Comparison of ENCODE assay signal across 26 cellular contexts in genomic region chr10:15305161-15305560, GRCh38.
"Had no signal": no experiment of that assay in that cellular context is flagged by ENCODE, and none has a peak within 500 bp of the region (broad histone marks: within the 10 kb centered on the region; RNA-seq: fewer than 3 reads in every experiment).

No MANE protein-coding gene starts in this region.

- DNase-seq: stimulated activated CD4-positive, alpha-beta T cell treated with anti-CD3 and anti-CD28 coated beads, Interleukin-2, amount 100 ng/mL, for 48 hours; stimulated activated CD4-positive, alpha-beta T cell treated with anti-CD3 and anti-CD28 coated beads, Interleukin-4, amount 100 ng/mL, for 1 hour; stimulated activated CD4-positive, alpha-beta T cell treated with anti-CD3 and anti-CD28 coated beads, Interleukin-4, amount 100 ng/mL, for 24 hours; stimulated activated CD4-positive, alpha-beta T cell treated with anti-CD3 and anti-CD28 coated beads, Interleukin-4, amount 100 ng/mL, for 4 hours; stimulated activated CD8-positive, alpha-beta memory T cell treated with anti-CD3 and anti-CD28 coated beads, Interleukin-4, amount 100 ng/mL, for 48 hours; stimulated activated naive B cell treated with anti-CD40 and anti-IgM and Interleukin-4, amounts not matched to agents 10 μg/mL and 1 μg/mL and 100 μg/mL, for 72 hours; stimulated activated naive CD4-positive, alpha-beta T cell; stimulated activated naive CD4-positive, alpha-beta T cell treated with Interleukin-2 at 50 U/mL for 16 hours; stimulated activated naive CD8-positive, alpha-beta T cell treated with anti-CD3 and anti-CD28 coated beads, Interleukin-15, amount 100 ng/mL, for 72 hours; stimulated activated naive CD8-positive, alpha-beta T cell treated with anti-CD3 and anti-CD28 coated beads, Interleukin-15, Interleukin-2, amounts not matched to agents 100 U/mL and 50 U/mL, for 24 hours; stomach; substantia nigra; testis; thyroid gland; tibial artery; transverse colon; trophoblast cell; upper lobe of left lung; upper lobe of right lung; uterus had no signal

- H3K4me3 ChIP-seq: stomach, suprapubic skin, testis, thoracic aorta, thyroid gland, tibial artery, tibial nerve, transverse colon, upper lobe of left lung, upper lobe of right lung, uterus, vagina had no signal

- H3K36me3 ChIP-seq: stomach, suprapubic skin, thoracic aorta, thyroid gland, tibial artery, tibial nerve, transverse colon, upper lobe of left lung, upper lobe of right lung, uterus, vagina had no signal

- H3K4me1 ChIP-seq: suprapubic skin, testis, tibial artery, upper lobe of left lung, upper lobe of right lung, uterus, vagina had no signal

- ATAC-seq: stimulated activated effector memory CD8-positive, alpha-beta T cell treated with anti-CD3 and anti-CD28 coated beads, Interleukin-12 subunit alpha, Interleukin-12 subunit beta, amount 100 ng/mL, for 72 hours; stimulated activated memory B cell treated with anti-CD40 and anti-IgM and Interleukin-4, amounts not matched to agents 10 μg/mL and 1 μg/mL and 100 μg/mL, for 72 hours; stimulated activated naive B cell treated with anti-CD40 and anti-IgM and Interleukin-4, amounts not matched to agents 10 μg/mL and 1 μg/mL and 100 μg/mL, for 72 hours; stimulated activated naive CD8-positive, alpha-beta T cell treated with anti-CD3 and anti-CD28 coated beads, Interleukin-15, amount 100 ng/mL, for 72 hours; stimulated activated naive CD8-positive, alpha-beta T cell treated with anti-CD3 and anti-CD28 coated beads, Interleukin-15, Interleukin-2, amounts not matched to agents 100 U/mL and 50 U/mL, for 24 hours; upper lobe of right lung had no signal

- H3K9me3 ChIP-seq: stomach, suprapubic skin, testis, thoracic aorta, thyroid gland, tibial artery, tibial nerve, transverse colon, upper lobe of left lung, upper lobe of right lung, uterus, vagina had no signal
